ENCODE assay signal across 1 cellular context in the genomic region with DNA sequence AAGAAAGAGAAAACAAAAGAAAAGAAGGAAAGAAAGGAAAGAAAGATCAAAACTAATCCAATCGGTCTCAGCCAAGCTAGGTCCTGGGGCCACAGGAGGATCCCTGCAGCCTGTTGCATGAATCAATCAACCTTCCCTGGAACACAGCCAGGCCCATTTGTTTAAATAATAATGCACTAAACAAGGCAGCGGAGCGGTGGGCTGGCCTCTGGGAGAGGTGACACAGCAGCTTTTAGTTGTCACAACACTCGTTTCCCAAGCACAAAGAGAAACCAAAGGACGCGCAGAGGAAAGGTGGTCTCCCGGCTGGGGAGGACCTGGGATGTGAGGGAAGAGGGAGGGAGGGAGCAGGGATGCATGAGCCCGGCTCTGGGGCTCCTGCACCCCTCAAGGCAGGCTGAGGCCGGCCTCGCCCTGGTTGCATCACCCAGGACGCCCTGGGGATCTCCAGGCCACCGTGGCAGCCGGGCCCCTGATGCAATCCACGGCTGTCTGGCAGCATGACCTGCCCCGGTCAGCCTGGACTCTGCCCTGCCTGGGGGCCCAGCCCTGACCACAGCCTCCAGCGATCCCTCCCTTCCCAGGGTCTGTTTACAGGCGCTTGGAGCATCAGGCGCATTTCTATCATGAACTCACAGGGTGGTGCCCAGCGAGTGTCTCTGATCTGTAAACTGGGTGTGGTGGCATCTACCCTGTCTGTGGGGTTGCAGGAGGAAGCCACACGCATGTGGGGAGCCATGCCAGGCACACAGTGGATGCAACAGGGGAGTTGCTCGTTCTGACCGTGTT.
TF ChIP-seq lines count a peak whose summit lies in the region.

No MANE protein-coding gene starts in this region.

TF ChIP-seq in HepG2, 621 proteins besides CTCF, POLR2A, EP300 and RAD21 (continued from another document and continues in another):
- TF ChIP-seq, protein P1, sequence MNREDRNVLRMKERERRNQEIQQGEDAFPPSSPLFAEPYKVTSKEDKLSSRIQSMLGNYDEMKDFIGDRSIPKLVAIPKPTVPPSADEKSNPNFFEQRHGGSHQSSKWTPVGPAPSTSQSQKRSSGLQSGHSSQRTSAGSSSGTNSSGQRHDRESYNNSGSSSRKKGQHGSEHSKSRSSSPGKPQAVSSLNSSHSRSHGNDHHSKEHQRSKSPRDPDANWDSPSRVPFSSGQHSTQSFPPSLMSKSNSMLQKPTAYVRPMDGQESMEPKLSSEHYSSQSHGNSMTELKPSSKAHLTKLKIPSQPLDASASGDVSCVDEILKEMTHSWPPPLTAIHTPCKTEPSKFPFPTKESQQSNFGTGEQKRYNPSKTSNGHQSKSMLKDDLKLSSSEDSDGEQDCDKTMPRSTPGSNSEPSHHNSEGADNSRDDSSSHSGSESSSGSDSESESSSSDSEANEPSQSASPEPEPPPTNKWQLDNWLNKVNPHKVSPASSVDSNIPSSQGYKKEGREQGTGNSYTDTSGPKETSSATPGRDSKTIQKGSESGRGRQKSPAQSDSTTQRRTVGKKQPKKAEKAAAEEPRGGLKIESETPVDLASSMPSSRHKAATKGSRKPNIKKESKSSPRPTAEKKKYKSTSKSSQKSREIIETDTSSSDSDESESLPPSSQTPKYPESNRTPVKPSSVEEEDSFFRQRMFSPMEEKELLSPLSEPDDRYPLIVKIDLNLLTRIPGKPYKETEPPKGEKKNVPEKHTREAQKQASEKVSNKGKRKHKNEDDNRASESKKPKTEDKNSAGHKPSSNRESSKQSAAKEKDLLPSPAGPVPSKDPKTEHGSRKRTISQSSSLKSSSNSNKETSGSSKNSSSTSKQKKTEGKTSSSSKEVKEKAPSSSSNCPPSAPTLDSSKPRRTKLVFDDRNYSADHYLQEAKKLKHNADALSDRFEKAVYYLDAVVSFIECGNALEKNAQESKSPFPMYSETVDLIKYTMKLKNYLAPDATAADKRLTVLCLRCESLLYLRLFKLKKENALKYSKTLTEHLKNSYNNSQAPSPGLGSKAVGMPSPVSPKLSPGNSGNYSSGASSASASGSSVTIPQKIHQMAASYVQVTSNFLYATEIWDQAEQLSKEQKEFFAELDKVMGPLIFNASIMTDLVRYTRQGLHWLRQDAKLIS (CRISPR knock-in tag; IDR thresholded peaks at IDR 0.05): no peak
- TF ChIP-seq RCOR2 (CRISPR knock-in tag; IDR thresholded peaks at IDR 0.05) (peak; percentile 29), SMYD3 (CRISPR knock-in tag; IDR thresholded peaks at IDR 0.05) (no peak), ZNF432 (CRISPR knock-in tag; IDR thresholded peaks at IDR 0.05; ENCODE audit: borderline replicate concordance) (no peak), JUNB (CRISPR knock-in tag; IDR thresholded peaks at IDR 0.05; ENCODE audit: borderline replicate concordance) (no peak), RORA (CRISPR knock-in tag; IDR thresholded peaks at IDR 0.05) (no peak), MED1 (CRISPR knock-in tag; IDR thresholded peaks at IDR 0.05) (peak; percentile 97), ZNF883 (CRISPR knock-in tag; IDR thresholded peaks at IDR 0.05; ENCODE audit: not compliant biosample characterization) (no peak), RARA (CRISPR knock-in tag; IDR thresholded peaks at IDR 0.05) (peak; percentile 99), PCBP1 (IDR thresholded peaks at IDR 0.05; ENCODE audit: borderline replicate concordance, low read depth, low read length) (peak; percentile 85; the same call in 1 of the 2 replicates), TAF1 (CRISPR knock-in tag; IDR thresholded peaks at IDR 0.05) (peak; percentile 68), ZNF501 (CRISPR knock-in tag; IDR thresholded peaks at IDR 0.05) (peak; percentile 56; the same call in 1 of the 2 replicates), ZNF121 (CRISPR knock-in tag; IDR thresholded peaks at IDR 0.05) (peak; percentile 88), ZNF652 (CRISPR knock-in tag; IDR thresholded peaks at IDR 0.05; ENCODE audit: borderline replicate concordance, low read depth) (peak; percentile 36), ZBTB7B (CRISPR knock-in tag; IDR thresholded peaks at IDR 0.05) (peak; percentile 98), ZNF24 (IDR thresholded peaks at IDR 0.05) (peak; percentile 33; the same call in 1 of the 2 replicates), ZFYVE20 (CRISPR knock-in tag; IDR thresholded peaks at IDR 0.05; ENCODE audit: borderline replicate concordance, low read depth) (0 out of 2 replicates have a peak, but pooled peaks have one; percentile 26), PITX1 (CRISPR knock-in tag; IDR thresholded peaks at IDR 0.05) (peak; percentile 92), ZIK1 (CRISPR knock-in tag; IDR thresholded peaks at IDR 0.05; ENCODE audit: borderline replicate concordance, low read depth) (no peak), CHCHD3 (CRISPR knock-in tag; IDR thresholded peaks at IDR 0.05) (peak; percentile 77; the same call in 1 of the 2 replicates), ARNT (IDR thresholded peaks at IDR 0.05) (no peak), ZNF644 (CRISPR knock-in tag; IDR thresholded peaks at IDR 0.05; ENCODE audit: low read depth) (no peak), ZNF678 (CRISPR knock-in tag; IDR thresholded peaks at IDR 0.05) (no peak), ZNF777 (CRISPR knock-in tag; IDR thresholded peaks at IDR 0.05) (no peak; the same call in 1 of the 2 replicates), RFXANK (CRISPR knock-in tag; IDR thresholded peaks at IDR 0.05) (no peak), SSRP1 (CRISPR knock-in tag; IDR thresholded peaks at IDR 0.05) (0 out of 2 replicates have a peak, but pooled peaks have one; percentile 54), ZNF672 (CRISPR knock-in tag; IDR thresholded peaks at IDR 0.05) (no peak; the same call in 1 of the 2 replicates), HNRNPK (IDR thresholded peaks at IDR 0.05; ENCODE audit: low read depth, low read length, poor library complexity, severe bottlenecking) (peak; percentile 87), ZBTB1 (CRISPR knock-in tag; IDR thresholded peaks at IDR 0.05; ENCODE audit: borderline replicate concordance) (no peak), ZNF557 (CRISPR knock-in tag; IDR thresholded peaks at IDR 0.05) (no peak), TSC22D2 (CRISPR knock-in tag; IDR thresholded peaks at IDR 0.05; ENCODE audit: borderline replicate concordance) (peak; percentile 90; the same call in 1 of the 2 replicates), PPARG (CRISPR knock-in tag; conservative IDR thresholded peaks at IDR 0.05) (peak; percentile 90), DNMT1 (CRISPR knock-in tag; IDR thresholded peaks at IDR 0.05) (no peak; the same call in 1 of the 2 replicates), ZNF709 (CRISPR knock-in tag; IDR thresholded peaks at IDR 0.05) (peak; percentile 84), SIN3B (IDR thresholded peaks at IDR 0.05; ENCODE audit: low read length) (0 out of 2 replicates have a peak, but pooled peaks have one; percentile 43), KLF16 (CRISPR knock-in tag; IDR thresholded peaks at IDR 0.05) (peak in 1 of 2 experiments; percentile 99; a peak in 2 of 4 replicates), ZKSCAN5 (CRISPR knock-in tag; IDR thresholded peaks at IDR 0.05) (no peak), POGZ (CRISPR knock-in tag; IDR thresholded peaks at IDR 0.05) (peak; percentile 89)
- TF ChIP-seq, protein P2, sequence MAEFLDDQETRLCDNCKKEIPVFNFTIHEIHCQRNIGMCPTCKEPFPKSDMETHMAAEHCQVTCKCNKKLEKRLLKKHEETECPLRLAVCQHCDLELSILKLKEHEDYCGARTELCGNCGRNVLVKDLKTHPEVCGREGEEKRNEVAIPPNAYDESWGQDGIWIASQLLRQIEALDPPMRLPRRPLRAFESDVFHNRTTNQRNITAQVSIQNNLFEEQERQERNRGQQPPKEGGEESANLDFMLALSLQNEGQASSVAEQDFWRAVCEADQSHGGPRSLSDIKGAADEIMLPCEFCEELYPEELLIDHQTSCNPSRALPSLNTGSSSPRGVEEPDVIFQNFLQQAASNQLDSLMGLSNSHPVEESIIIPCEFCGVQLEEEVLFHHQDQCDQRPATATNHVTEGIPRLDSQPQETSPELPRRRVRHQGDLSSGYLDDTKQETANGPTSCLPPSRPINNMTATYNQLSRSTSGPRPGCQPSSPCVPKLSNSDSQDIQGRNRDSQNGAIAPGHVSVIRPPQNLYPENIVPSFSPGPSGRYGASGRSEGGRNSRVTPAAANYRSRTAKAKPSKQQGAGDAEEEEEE (CRISPR knock-in tag; IDR thresholded peaks at IDR 0.05; ENCODE audit: borderline replicate concordance): no peak
- TF ChIP-seq, protein P3, sequence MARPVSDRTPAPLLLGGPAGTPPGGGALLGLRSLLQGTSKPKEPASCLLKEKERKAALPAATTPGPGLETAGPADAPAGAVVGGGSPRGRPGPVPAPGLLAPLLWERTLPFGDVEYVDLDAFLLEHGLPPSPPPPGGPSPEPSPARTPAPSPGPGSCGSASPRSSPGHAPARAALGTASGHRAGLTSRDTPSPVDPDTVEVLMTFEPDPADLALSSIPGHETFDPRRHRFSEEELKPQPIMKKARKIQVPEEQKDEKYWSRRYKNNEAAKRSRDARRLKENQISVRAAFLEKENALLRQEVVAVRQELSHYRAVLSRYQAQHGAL (CRISPR knock-in tag; IDR thresholded peaks at IDR 0.05; ENCODE audit: not compliant biosample characterization): no peak
- TF ChIP-seq, protein P4, sequence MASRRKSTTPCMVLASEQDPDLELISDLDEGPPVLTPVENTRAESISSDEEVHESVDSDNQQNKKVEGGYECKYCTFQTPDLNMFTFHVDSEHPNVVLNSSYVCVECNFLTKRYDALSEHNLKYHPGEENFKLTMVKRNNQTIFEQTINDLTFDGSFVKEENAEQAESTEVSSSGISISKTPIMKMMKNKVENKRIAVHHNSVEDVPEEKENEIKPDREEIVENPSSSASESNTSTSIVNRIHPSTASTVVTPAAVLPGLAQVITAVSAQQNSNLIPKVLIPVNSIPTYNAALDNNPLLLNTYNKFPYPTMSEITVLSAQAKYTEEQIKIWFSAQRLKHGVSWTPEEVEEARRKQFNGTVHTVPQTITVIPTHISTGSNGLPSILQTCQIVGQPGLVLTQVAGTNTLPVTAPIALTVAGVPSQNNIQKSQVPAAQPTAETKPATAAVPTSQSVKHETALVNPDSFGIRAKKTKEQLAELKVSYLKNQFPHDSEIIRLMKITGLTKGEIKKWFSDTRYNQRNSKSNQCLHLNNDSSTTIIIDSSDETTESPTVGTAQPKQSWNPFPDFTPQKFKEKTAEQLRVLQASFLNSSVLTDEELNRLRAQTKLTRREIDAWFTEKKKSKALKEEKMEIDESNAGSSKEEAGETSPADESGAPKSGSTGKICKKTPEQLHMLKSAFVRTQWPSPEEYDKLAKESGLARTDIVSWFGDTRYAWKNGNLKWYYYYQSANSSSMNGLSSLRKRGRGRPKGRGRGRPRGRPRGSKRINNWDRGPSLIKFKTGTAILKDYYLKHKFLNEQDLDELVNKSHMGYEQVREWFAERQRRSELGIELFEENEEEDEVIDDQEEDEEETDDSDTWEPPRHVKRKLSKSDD (CRISPR knock-in tag; IDR thresholded peaks at IDR 0.05; ENCODE audit: low read depth): peak; percentile 91
- TF ChIP-seq, protein P5, sequence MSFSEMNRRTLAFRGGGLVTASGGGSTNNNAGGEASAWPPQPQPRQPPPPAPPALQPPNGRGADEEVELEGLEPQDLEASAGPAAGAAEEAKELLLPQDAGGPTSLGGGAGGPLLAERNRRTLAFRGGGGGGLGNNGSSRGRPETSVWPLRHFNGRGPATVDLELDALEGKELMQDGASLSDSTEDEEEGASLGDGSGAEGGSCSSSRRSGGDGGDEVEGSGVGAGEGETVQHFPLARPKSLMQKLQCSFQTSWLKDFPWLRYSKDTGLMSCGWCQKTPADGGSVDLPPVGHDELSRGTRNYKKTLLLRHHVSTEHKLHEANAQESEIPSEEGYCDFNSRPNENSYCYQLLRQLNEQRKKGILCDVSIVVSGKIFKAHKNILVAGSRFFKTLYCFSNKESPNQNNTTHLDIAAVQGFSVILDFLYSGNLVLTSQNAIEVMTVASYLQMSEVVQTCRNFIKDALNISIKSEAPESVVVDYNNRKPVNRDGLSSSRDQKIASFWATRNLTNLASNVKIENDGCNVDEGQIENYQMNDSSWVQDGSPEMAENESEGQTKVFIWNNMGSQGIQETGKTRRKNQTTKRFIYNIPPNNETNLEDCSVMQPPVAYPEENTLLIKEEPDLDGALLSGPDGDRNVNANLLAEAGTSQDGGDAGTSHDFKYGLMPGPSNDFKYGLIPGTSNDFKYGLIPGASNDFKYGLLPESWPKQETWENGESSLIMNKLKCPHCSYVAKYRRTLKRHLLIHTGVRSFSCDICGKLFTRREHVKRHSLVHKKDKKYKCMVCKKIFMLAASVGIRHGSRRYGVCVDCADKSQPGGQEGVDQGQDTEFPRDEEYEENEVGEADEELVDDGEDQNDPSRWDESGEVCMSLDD (CRISPR knock-in tag; IDR thresholded peaks at IDR 0.05; ENCODE audit: borderline replicate concordance): peak; percentile 99
- TF ChIP-seq, protein P6, sequence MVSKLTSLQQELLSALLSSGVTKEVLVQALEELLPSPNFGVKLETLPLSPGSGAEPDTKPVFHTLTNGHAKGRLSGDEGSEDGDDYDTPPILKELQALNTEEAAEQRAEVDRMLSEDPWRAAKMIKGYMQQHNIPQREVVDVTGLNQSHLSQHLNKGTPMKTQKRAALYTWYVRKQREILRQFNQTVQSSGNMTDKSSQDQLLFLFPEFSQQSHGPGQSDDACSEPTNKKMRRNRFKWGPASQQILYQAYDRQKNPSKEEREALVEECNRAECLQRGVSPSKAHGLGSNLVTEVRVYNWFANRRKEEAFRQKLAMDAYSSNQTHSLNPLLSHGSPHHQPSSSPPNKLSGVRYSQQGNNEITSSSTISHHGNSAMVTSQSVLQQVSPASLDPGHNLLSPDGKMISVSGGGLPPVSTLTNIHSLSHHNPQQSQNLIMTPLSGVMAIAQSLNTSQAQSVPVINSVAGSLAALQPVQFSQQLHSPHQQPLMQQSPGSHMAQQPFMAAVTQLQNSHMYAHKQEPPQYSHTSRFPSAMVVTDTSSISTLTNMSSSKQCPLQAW (CRISPR knock-in tag; IDR thresholded peaks at IDR 0.05): peak; percentile 56
- TF ChIP-seq, protein P7, sequence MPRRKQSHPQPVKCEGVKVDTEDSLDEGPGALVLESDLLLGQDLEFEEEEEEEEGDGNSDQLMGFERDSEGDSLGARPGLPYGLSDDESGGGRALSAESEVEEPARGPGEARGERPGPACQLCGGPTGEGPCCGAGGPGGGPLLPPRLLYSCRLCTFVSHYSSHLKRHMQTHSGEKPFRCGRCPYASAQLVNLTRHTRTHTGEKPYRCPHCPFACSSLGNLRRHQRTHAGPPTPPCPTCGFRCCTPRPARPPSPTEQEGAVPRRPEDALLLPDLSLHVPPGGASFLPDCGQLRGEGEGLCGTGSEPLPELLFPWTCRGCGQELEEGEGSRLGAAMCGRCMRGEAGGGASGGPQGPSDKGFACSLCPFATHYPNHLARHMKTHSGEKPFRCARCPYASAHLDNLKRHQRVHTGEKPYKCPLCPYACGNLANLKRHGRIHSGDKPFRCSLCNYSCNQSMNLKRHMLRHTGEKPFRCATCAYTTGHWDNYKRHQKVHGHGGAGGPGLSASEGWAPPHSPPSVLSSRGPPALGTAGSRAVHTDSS (CRISPR knock-in tag; conservative IDR thresholded peaks at IDR 0.05): no peak
- TF ChIP-seq, protein P8, sequence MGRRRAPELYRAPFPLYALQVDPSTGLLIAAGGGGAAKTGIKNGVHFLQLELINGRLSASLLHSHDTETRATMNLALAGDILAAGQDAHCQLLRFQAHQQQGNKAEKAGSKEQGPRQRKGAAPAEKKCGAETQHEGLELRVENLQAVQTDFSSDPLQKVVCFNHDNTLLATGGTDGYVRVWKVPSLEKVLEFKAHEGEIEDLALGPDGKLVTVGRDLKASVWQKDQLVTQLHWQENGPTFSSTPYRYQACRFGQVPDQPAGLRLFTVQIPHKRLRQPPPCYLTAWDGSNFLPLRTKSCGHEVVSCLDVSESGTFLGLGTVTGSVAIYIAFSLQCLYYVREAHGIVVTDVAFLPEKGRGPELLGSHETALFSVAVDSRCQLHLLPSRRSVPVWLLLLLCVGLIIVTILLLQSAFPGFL (CRISPR knock-in tag; IDR thresholded peaks at IDR 0.05): no peak
- TF ChIP-seq, protein P9, sequence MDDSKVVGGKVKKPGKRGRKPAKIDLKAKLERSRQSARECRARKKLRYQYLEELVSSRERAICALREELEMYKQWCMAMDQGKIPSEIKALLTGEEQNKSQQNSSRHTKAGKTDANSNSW (CRISPR knock-in tag; IDR thresholded peaks at IDR 0.05; ENCODE audit: borderline replicate concordance): no peak
